ENCODE assay signal across 19 cellular contexts in the genomic region with DNA sequence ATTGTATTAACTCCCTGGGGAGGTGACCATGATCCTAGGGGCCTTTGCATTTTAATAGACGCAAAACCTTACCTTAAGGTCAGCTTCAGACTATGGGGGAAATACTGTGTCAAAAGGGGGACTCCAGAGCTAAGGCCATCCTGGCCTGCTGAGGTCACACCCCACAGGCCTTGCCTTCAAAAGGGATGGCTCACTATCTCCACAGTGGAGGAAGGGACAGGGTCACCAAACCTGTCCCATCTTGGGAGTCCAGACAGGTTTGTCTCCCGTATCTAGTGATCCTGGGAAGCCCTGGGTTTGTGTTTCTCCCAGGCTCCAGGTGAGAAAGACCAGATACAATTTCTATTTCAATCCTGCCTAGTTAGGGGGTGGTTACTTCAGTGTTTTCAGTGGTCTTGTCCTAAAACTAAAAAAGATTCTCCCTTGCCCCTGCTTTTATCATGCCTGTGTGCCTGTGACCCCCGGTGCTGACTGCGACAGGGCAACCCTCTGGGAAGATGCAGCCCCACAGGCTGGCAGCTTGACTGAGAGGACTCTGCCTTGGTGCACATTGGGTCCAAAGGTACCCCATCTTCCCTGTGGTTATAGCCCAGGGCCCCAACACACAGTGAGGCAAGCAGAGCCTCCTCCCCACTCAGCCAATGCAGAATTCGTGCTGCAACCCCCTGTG. TPM values are rescaled to one million over a fixed set of nuclear protein-coding genes. Genes with fewer than 3 reads are reported as not detected.
DNase-seq lines count a peak whose midpoint lies in the region; ATAC-seq and TF ChIP-seq lines count a peak whose summit lies in the region.
"Had no signal": no experiment of that assay in that cellular context is flagged by ENCODE, and none has a peak within 500 bp of the region (broad histone marks: within the 10 kb centered on the region; RNA-seq: fewer than 3 reads in every experiment).

No MANE protein-coding gene starts in this region.

- TF ChIP-seq POLR2A in vagina (IDR thresholded peaks at IDR 0.05) = no peak

- no peak for TF ChIP-seq CTCF in osteocyte (IDR thresholded peaks at IDR 0.05)
- no peak for TF ChIP-seq CTCF in vagina (IDR thresholded peaks at IDR 0.05)
- no peak for TF ChIP-seq CTCF in CD8-positive, alpha-beta T cell (IDR thresholded peaks at IDR 0.05)

- H3K27ac Mint-ChIP-seq in activated CD8-positive, alpha-beta memory T cell treated with anti-CD3 and anti-CD28 coated beads, Interleukin-2, amount 10 ng/mL, durations not matched to agents 7 days and 5 days = no peak overlapping the region
- no peak overlapping the region for H3K27ac Mint-ChIP-seq in osteocyte (ENCODE audit: unreplicated experiment)
- H3K27ac Mint-ChIP-seq in CD8-positive, alpha-beta T cell = no peak overlapping the region
- H3K27ac Mint-ChIP-seq: CD4-positive, alpha-beta memory T cell; H9 had no signal

- ATAC-seq in activated CD8-positive, alpha-beta memory T cell treated with anti-CD3 and anti-CD28 coated beads, Interleukin-2, amount 10 ng/mL, durations not matched to agents 7 days and 5 days = no peak
- ATAC-seq in CD8-positive, alpha-beta T cell = no peak
- ATAC-seq: GM12878 had no signal

- no peaks in the 10 kb centered on the region for H3K4me1 Mint-ChIP-seq in activated CD8-positive, alpha-beta memory T cell treated with anti-CD3 and anti-CD28 coated beads, Interleukin-2, amount 10 ng/mL, durations not matched to agents 7 days and 5 days
- H3K4me1 Mint-ChIP-seq in osteocyte (ENCODE audit: unreplicated experiment) = no peaks in the 10 kb centered on the region
- no peaks in the 10 kb centered on the region for H3K4me1 Mint-ChIP-seq in CD8-positive, alpha-beta T cell (ENCODE audit: low read depth)
- H3K4me1 Mint-ChIP-seq: CD14-positive monocyte; CD4-positive, alpha-beta memory T cell had no signal

- no peaks in the 10 kb centered on the region for H3K4me1 ChIP-seq in vagina
- H3K4me1 ChIP-seq in CD8-positive, alpha-beta T cell (ENCODE audit: insufficient read depth, low read length) = no peaks in the 10 kb centered on the region
- H3K4me1 ChIP-seq: BLaER1 had no signal

- no peak overlapping the region for H3K27ac ChIP-seq in vagina
- no peak overlapping the region for H3K27ac ChIP-seq in CD8-positive, alpha-beta T cell (ENCODE audit: low read depth, low read length)
- H3K27ac ChIP-seq: BLaER1 had no signal

- CTCF ChIA-PET in activated CD8-positive, alpha-beta memory T cell treated with anti-CD3 and anti-CD28 coated beads, Interleukin-2, amount 10 ng/mL, durations not matched to agents 7 days and 5 days (lab: Charles Lee) = no interaction called here
- CTCF ChIA-PET in CD8-positive, alpha-beta T cell (lab: Charles Lee) = no interaction called here

- H3K36me3 ChIP-seq in vagina = no peaks in the 10 kb centered on the region
- no peaks in the 10 kb centered on the region for H3K36me3 ChIP-seq in CD8-positive, alpha-beta T cell (ENCODE audit: insufficient read depth, low read length)
- H3K36me3 ChIP-seq: BLaER1 had no signal

- no peaks in the 10 kb centered on the region for H3K27me3 ChIP-seq in vagina
- no peaks in the 10 kb centered on the region for H3K27me3 ChIP-seq in CD8-positive, alpha-beta T cell (ENCODE audit: insufficient read depth, low read length)
- H3K27me3 ChIP-seq: BLaER1 had no signal

- no peak overlapping the region for H3K4me3 Mint-ChIP-seq in activated CD8-positive, alpha-beta memory T cell treated with anti-CD3 and anti-CD28 coated beads, Interleukin-2, amount 10 ng/mL, durations not matched to agents 7 days and 5 days
- no peak overlapping the region for H3K4me3 Mint-ChIP-seq in osteocyte (ENCODE audit: unreplicated experiment)
- no peak overlapping the region for H3K4me3 Mint-ChIP-seq in CD8-positive, alpha-beta T cell
- H3K4me3 Mint-ChIP-seq: CD14-positive monocyte; CD4-positive, alpha-beta memory T cell; H9 had no signal

- H3K27me3 Mint-ChIP-seq in activated CD8-positive, alpha-beta memory T cell treated with anti-CD3 and anti-CD28 coated beads, Interleukin-2, amount 10 ng/mL, durations not matched to agents 7 days and 5 days = no peaks in the 10 kb centered on the region
- H3K27me3 Mint-ChIP-seq in osteocyte (ENCODE audit: unreplicated experiment) = peaks cover 21% of the 10 kb centered on the region
- no peaks in the 10 kb centered on the region for H3K27me3 Mint-ChIP-seq in CD8-positive, alpha-beta T cell (ENCODE audit: low read depth)

- H3K4me3 ChIP-seq in vagina = no peak overlapping the region
- no peak overlapping the region for H3K4me3 ChIP-seq in CD8-positive, alpha-beta T cell (ENCODE audit: low read depth, low read length)
- H3K4me3 ChIP-seq: BLaER1, GM12878 had no signal

- DNase-seq in activated CD8-positive, alpha-beta memory T cell treated with anti-CD3 and anti-CD28 coated beads, Interleukin-2, amount 10 ng/mL, durations not matched to agents 7 days and 5 days = peak; percentile 21
- DNase-seq in activated CD8-positive, alpha-beta memory T cell treated with anti-CD3 and anti-CD28 coated beads, Interleukin-2, amount 50 U/mL, for 4 hours = no peak
- DNase-seq in ecto neural progenitor cell (ENCODE audit: low spot score) (peak; percentile 22), osteocyte (ENCODE audit: extremely low spot score, unreplicated experiment) (peak; percentile 64), vagina (ENCODE audit: extremely low spot score in 2 of 2) (peak; percentile 81 to 89), SKM-1 (lab: John Stamatoyannopoulos, UW; ENCODE audit: unreplicated experiment) (no peak)
- DNase-seq in CD8-positive, alpha-beta T cell = no peak
- DNase-seq: 8988T; Calu3; CD4-positive, alpha-beta memory T cell; DND-41; EL; GOT3 had no signal

- POLR2A ChIA-PET in CD8-positive, alpha-beta T cell (lab: Charles Lee) = no interaction called here

- H3K9me3 ChIP-seq in vagina = no peaks in the 10 kb centered on the region
- H3K9me3 ChIP-seq in CD8-positive, alpha-beta T cell (ENCODE audit: low read length) = no peaks in the 10 kb centered on the region
- H3K9me3 ChIP-seq: BLaER1 had no signal

- H3K36me3 Mint-ChIP-seq in activated CD8-positive, alpha-beta memory T cell treated with anti-CD3 and anti-CD28 coated beads, Interleukin-2, amount 10 ng/mL, durations not matched to agents 7 days and 5 days = no peaks in the 10 kb centered on the region
- H3K36me3 Mint-ChIP-seq in osteocyte (ENCODE audit: unreplicated experiment) = no peaks in the 10 kb centered on the region
- H3K36me3 Mint-ChIP-seq in CD8-positive, alpha-beta T cell = no peaks in the 10 kb centered on the region
- H3K36me3 Mint-ChIP-seq: CD14-positive monocyte; CD4-positive, alpha-beta memory T cell had no signal

- H3K9me3 Mint-ChIP-seq in activated CD8-positive, alpha-beta memory T cell treated with anti-CD3 and anti-CD28 coated beads, Interleukin-2, amount 10 ng/mL, durations not matched to agents 7 days and 5 days (ENCODE audit: low read depth) = no peaks in the 10 kb centered on the region
- H3K9me3 Mint-ChIP-seq in osteocyte (ENCODE audit: unreplicated experiment) = no peaks in the 10 kb centered on the region
- H3K9me3 Mint-ChIP-seq in CD8-positive, alpha-beta T cell = no peaks in the 10 kb centered on the region
- H3K9me3 Mint-ChIP-seq: CD14-positive monocyte; CD4-positive, alpha-beta memory T cell; H9 had no signal

- intact Hi-C loops in vagina (cut with DNase I) = no loop called here
- intact Hi-C loops in CD8-positive, alpha-beta T cell (cut with DNase I, micrococcal nuclease) = no loop called here

RNA-seq across cellular contexts. Expression of gene CAPN14, which starts 24.8 kb away (rescaled TPM):
- under 1 TPM; 0.26 to 0.33 TPM for total RNA-seq in activated CD8-positive, alpha-beta memory T cell treated with anti-CD3 and anti-CD28 coated beads, Interleukin-2, amount 10 ng/mL, durations not matched to agents 7 days and 5 days
- total RNA-seq in osteocyte = 0.13 and 0.24 TPM in 2 replicates
- 4.7 TPM for total RNA-seq in vagina
- under 1 TPM; 0.08 to 0.14 TPM for total RNA-seq in CD8-positive, alpha-beta T cell
- total RNA-seq: G401, HepG2 had no signal

RNA-seq across cellular contexts. Expression of gene EHD3, which starts 41.4 kb away (rescaled TPM):
- 1 to 10 TPM in 1 of 2 experiments, under 1 TPM in 1; 0.41 to 1.1 TPM for total RNA-seq in activated CD8-positive, alpha-beta memory T cell treated with anti-CD3 and anti-CD28 coated beads, Interleukin-2, amount 10 ng/mL, durations not matched to agents 7 days and 5 days
- total RNA-seq in osteocyte = 25.9 and 26.2 TPM in 2 replicates
- total RNA-seq in vagina = 10.3 TPM
- under 1 TPM; 0.81 to 0.95 TPM for total RNA-seq in CD8-positive, alpha-beta T cell

RNA-seq across cellular contexts. Expression of gene GALNT14, which starts 54.3 kb away (rescaled TPM):
- under 1 TPM in 1 of 2 experiments, not detected in 1; 0.42 TPM for total RNA-seq in activated CD8-positive, alpha-beta memory T cell treated with anti-CD3 and anti-CD28 coated beads, Interleukin-2, amount 10 ng/mL, durations not matched to agents 7 days and 5 days
- total RNA-seq in osteocyte (3.6 and 4.1 TPM in 2 replicates), vagina (1.7 TPM)
- not detected for total RNA-seq in CD8-positive, alpha-beta T cell
- total RNA-seq: G401, HepG2 had no signal

Comparison
In these comparisons a context has a peak if more than half of its experiments do, and no peak if none do; other contexts are left out.
1. DNase-seq: peak in activated CD8-positive, alpha-beta memory T cell treated with anti-CD3 and anti-CD28 coated beads, Interleukin-2, amount 10 ng/mL, durations not matched to agents 7 days and 5 days (single experiment), ecto neural progenitor cell (single experiment), osteocyte (single experiment) and vagina (2 of 2); none in activated CD8-positive, alpha-beta memory T cell treated with anti-CD3 and anti-CD28 coated beads, Interleukin-2, amount 50 U/mL, for 4 hours (single experiment), CD8-positive, alpha-beta T cell (0 of 7) and SKM-1 (single experiment).